25 cellular contexts compared by ENCODE assay signal in the genomic region with DNA sequence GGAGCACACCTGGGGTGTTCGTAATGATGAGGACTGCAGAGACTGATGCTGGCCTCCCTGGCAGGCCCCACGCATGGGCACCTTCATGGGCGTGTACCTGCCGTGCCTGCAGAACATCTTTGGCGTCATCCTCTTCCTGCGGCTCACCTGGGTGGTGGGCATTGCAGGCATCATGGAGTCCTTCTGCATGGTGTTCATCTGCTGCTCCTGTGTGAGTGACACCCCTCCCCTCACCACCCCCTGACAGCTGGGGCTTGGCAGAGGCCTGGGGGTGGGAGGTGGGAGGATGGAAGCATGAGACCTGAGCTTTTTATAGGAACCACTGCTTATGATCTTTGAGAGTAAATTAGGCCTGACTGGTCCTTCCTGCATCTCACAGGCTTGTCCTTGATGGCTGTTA. TPM values are rescaled to one million over a fixed set of nuclear protein-coding genes. Genes with fewer than 3 reads are reported as not detected.
"Had no signal": no experiment of that assay in that cellular context is flagged by ENCODE, and none has a peak within 500 bp of the region (broad histone marks: within the 10 kb centered on the region; RNA-seq: fewer than 3 reads in every experiment).

No MANE protein-coding gene starts in this region.

- H3K27me3 ChIP-seq: SJCRH30 had no signal

- ATAC-seq: Panc1, PC-3, Right ventricle myocardium inferior, SK-N-SH treated with all-trans-retinoic acid at 6 μM for 48 hours had no signal

- H3K36me3 ChIP-seq: SJCRH30 had no signal

- H3K9me3 ChIP-seq: SJCRH30 had no signal

- DNase-seq: KBM-7; MV-4-11; NCI-H1048; NCI-H1105; NCI-H1436 treated with DMSO at 0.1 percent for 48 hours; NCI-H1694; NCI-H187 treated with DMSO at 0.1 percent for 48 hours; NCI-H2029 treated with DMSO at 0.1 percent for 48 hours; NCI-H2171; NCI-H226; NCI-H524; NCI-H526 treated with DMSO at 0.1 percent for 48 hours; NCI-H748 treated with DMSO at 0.1 percent for 48 hours; NK-92 treated with Interleukin-12 subunit alpha and Interleukin-12 subunit beta, amount 100 ng/mL, for 24 hours; PC-3; SHP77 treated with DMSO at 0.1 percent for 48 hours; SJCRH30 had no signal

- H3K4me1 ChIP-seq: SJCRH30 had no signal

- H3K27ac ChIP-seq: RWPE1, SJCRH30 had no signal

- H3K4me3 ChIP-seq: SJCRH30 had no signal

RNA-seq across cellular contexts. Expression of gene SLC12A5, which starts 6.7 kb away (rescaled TPM):
- total RNA-seq: HT-29, NCI-H460, Right ventricle myocardium inferior had no signal

RNA-seq across cellular contexts. Expression of gene MMP9, which starts 27.0 kb away (rescaled TPM):
- total RNA-seq: HT-29, LHCN-M2, NCI-H460, OCI-LY7 had no signal
